Comparison of ENCODE assay signal across 17 cellular contexts in the genomic region with DNA sequence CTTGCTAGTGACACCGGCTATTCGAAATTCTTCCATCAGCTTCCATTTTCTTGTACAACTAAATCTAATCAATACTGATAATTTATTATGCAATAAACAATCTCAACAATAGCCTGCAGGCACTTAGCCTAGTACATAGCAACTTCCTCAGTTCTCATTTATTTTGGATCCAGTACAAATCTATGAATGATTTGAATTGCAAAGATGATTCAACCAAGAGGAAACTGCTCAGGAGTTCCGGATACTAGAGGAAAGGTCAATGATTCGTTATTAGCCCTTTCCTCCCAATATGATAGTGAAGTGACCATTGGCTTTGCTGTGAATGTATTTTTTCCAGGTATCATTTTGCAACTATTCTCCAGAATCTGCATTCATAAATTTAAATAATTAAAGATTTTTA.
DNase-seq lines count a peak whose midpoint lies in the region; ATAC-seq, FAIRE-seq and TF ChIP-seq lines count a peak whose summit lies in the region.
"Had no signal": no experiment of that assay in that cellular context is flagged by ENCODE, and none has a peak within 500 bp of the region (broad histone marks: within the 10 kb centered on the region; RNA-seq: fewer than 3 reads in every experiment).

No MANE protein-coding gene starts in this region.

- H3K9me3 Mint-ChIP-seq in activated CD8-positive, alpha-beta memory T cell treated with anti-CD3 and anti-CD28 coated beads, Interleukin-2, amount 10 ng/mL, durations not matched to agents 7 days and 5 days (ENCODE audit: low read depth): peaks cover 6% of the 10 kb centered on the region
- H3K9me3 Mint-ChIP-seq: GM23338, H9 had no signal

- peak; percentile 26 for DNase-seq in HS-5 (ENCODE audit: low read depth)
- DNase-seq in bronchial epithelial cell (ENCODE audit: low read depth): peak; percentile 55
- peak; percentile 2 for DNase-seq in fibroblast of pulmonary artery (ENCODE audit: low read depth)
- DNase-seq in renal cortical epithelial cell (ENCODE audit: low read depth): peak; percentile 6
- DNase-seq in GM03348 (ENCODE audit: low spot score): no peak
- no peak for DNase-seq in activated CD4-positive, alpha-beta T cell treated with anti-CD3 and anti-CD28 coated beads, Interleukin-2, amount 50 U/mL, for 48 hours
- no peak for DNase-seq in activated CD8-positive, alpha-beta memory T cell treated with anti-CD3 and anti-CD28 coated beads, Interleukin-2, amount 10 ng/mL, durations not matched to agents 7 days and 5 days
- DNase-seq: 8988T; AML-193; Caco-2; CD8-positive, alpha-beta memory T cell; DND-41; GDM1; H9 had no signal

- TF ChIP-seq CTCF in bronchial epithelial cell (IDR thresholded peaks at IDR 0.05; ENCODE audit: insufficient read depth, low read length, severe bottlenecking) (no peak), fibroblast of pulmonary artery (IDR thresholded peaks at IDR 0.05; ENCODE audit: low read length, missing control alignments) (no peak)

- no peaks in the 10 kb centered on the region for H3K4me1 Mint-ChIP-seq in activated CD8-positive, alpha-beta memory T cell treated with anti-CD3 and anti-CD28 coated beads, Interleukin-2, amount 10 ng/mL, durations not matched to agents 7 days and 5 days
- H3K4me1 Mint-ChIP-seq: CD8-positive, alpha-beta memory T cell had no signal

- H3K27ac Mint-ChIP-seq in activated CD8-positive, alpha-beta memory T cell treated with anti-CD3 and anti-CD28 coated beads, Interleukin-2, amount 10 ng/mL, durations not matched to agents 7 days and 5 days: no peak overlapping the region
- H3K27ac Mint-ChIP-seq: CD8-positive, alpha-beta memory T cell; GM23338; H9 had no signal

- no peak for ATAC-seq in activated CD8-positive, alpha-beta memory T cell treated with anti-CD3 and anti-CD28 coated beads, Interleukin-2, amount 10 ng/mL, durations not matched to agents 7 days and 5 days
- ATAC-seq: GM23338, K562 had no signal

- no peak for FAIRE-seq in bronchial epithelial cell (lab: Jason Lieb, UNC)
- FAIRE-seq: K562 had no signal

- no peak overlapping the region for H3K4me3 Mint-ChIP-seq in activated CD8-positive, alpha-beta memory T cell treated with anti-CD3 and anti-CD28 coated beads, Interleukin-2, amount 10 ng/mL, durations not matched to agents 7 days and 5 days
- H3K4me3 Mint-ChIP-seq: CD8-positive, alpha-beta memory T cell; GM23338; H9 had no signal

- no peaks in the 10 kb centered on the region for H3K27me3 ChIP-seq in bronchial epithelial cell (ENCODE audit: control insufficient read depth, insufficient read depth, low read length)
- H3K27me3 ChIP-seq: BLaER1 had no signal

- H3K4me3 ChIP-seq in bronchial epithelial cell (ENCODE audit: low read depth, low read length) (no peak overlapping the region), fibroblast of pulmonary artery (replicated peaks; ENCODE audit: low read depth, low read length) (no peak overlapping the region)
- H3K4me3 ChIP-seq: BLaER1, GM23338, K562 had no signal

- CTCF ChIA-PET in activated CD8-positive, alpha-beta memory T cell treated with anti-CD3 and anti-CD28 coated beads, Interleukin-2, amount 10 ng/mL, durations not matched to agents 7 days and 5 days (lab: Charles Lee): no interaction called here

- no peaks in the 10 kb centered on the region for H3K36me3 ChIP-seq in bronchial epithelial cell (ENCODE audit: control insufficient read depth, insufficient read depth, low read length)
- H3K36me3 ChIP-seq: BLaER1 had no signal

- no peaks in the 10 kb centered on the region for H3K27me3 Mint-ChIP-seq in activated CD8-positive, alpha-beta memory T cell treated with anti-CD3 and anti-CD28 coated beads, Interleukin-2, amount 10 ng/mL, durations not matched to agents 7 days and 5 days
- H3K27me3 Mint-ChIP-seq: CD8-positive, alpha-beta memory T cell had no signal

- H3K36me3 Mint-ChIP-seq in activated CD8-positive, alpha-beta memory T cell treated with anti-CD3 and anti-CD28 coated beads, Interleukin-2, amount 10 ng/mL, durations not matched to agents 7 days and 5 days: no peaks in the 10 kb centered on the region
- H3K36me3 Mint-ChIP-seq: CD8-positive, alpha-beta memory T cell had no signal

Comparison
In these comparisons a context has a peak if more than half of its experiments do, and no peak if none do; other contexts are left out.
1. DNase-seq: peak in HS-5 (single experiment), bronchial epithelial cell (single experiment), fibroblast of pulmonary artery (single experiment) and renal cortical epithelial cell (single experiment); none in GM03348 (single experiment), activated CD4-positive, alpha-beta T cell treated with anti-CD3 and anti-CD28 coated beads, Interleukin-2, amount 50 U/mL, for 48 hours (0 of 2) and activated CD8-positive, alpha-beta memory T cell treated with anti-CD3 and anti-CD28 coated beads, Interleukin-2, amount 10 ng/mL, durations not matched to agents 7 days and 5 days (single experiment).